Comparison of ENCODE assay signal across 8 cellular contexts in the genomic region with DNA sequence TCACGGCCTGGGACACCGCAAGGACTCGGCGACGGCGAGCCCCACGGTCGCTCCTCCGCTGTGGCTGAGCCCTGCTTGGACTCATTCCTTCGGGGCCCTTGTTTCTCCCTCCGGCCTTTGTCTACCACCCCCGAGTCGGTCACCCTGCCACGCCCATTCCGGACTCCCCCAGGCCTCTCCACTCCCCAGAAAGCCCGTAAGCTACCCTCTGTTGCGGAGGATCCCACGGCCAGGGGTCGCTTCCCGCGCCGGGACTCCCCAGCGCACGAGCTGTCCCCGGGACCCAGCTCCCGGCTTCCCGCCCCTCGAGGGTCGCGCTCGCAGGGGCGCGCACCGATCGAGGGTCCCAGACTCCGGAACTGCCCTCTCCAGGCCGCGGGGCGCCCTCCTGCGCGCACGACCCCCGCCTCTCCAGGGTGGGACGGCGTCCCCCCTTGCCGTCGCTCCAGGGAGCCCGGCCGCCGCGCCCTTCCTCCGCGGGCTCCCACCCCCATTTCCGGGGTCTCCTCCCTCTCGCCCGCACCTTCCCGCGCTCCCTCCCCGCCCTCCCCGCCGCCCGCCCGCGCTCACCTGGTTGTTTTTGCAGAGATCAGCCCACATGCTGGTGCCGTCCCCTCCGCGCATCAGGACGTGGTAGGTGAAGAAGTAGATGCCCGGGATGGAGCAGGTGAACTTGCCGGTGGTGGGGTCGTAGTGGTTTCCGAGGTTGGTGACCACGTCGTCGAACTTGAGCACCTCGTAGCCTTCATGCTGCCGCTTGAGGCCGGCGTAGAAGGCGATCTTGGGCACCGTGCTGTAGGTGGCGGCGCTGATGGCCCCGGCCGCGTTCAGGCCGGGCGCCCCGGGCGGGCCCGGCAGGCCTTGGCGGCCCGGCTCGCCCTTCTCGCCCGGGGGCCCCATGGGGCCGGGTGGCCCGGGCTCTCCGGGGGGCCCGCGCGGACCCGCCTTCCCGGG. TPM values are rescaled to one million over a fixed set of nuclear protein-coding genes. Genes with fewer than 3 reads are reported as not detected.
DNase-seq lines count a peak whose midpoint lies in the region; ATAC-seq and TF ChIP-seq lines count a peak whose summit lies in the region.

No MANE protein-coding gene starts in this region.

- peak overlapping the region in 1 of 2 experiments; percentile 24 for H3K4me3 ChIP-seq in mesenchymal stem cell (ENCODE audit: insufficient read depth in 1 of 2, low read depth in 1 of 2, low read length in 2 of 2)

- H3K79me1 ChIP-seq in mesenchymal stem cell (replicated peaks; ENCODE audit: low read length, poor library complexity, severe bottlenecking) = no peaks in the 10 kb centered on the region

- no peak overlapping the region for H2BK5ac ChIP-seq in mesenchymal stem cell (ENCODE audit: low read depth, low read length, poor library complexity, severe bottlenecking)

- H2AFZ ChIP-seq in mesenchymal stem cell (ENCODE audit: low read depth, low read length) = no peak overlapping the region

- peak overlapping the region in 1 of 2 experiments; percentile 85 for H3K23ac ChIP-seq in mesenchymal stem cell (ENCODE audit: low read length in 2 of 2)

- no peak overlapping the region for H4K8ac ChIP-seq in mesenchymal stem cell (ENCODE audit: low read length)

- ATAC-seq in HG02938 (IDR thresholded peaks at IDR 0.05; ENCODE audit: unreplicated experiment) = peak; percentile 26

- peaks cover 3% of the 10 kb centered on the region for H3K36me3 Mint-ChIP-seq in activated naive CD4-positive, alpha-beta T cell treated with anti-CD3 and anti-CD28 coated beads, Interleukin-2, amount 10 ng/mL, durations not matched to agents 7 days and 5 days
- peaks cover 3% of the 10 kb centered on the region for H3K36me3 Mint-ChIP-seq in activated T-helper 2 cell treated with anti-CD3 and anti-CD28 coated beads, Interferon-gamma antibody, Interleukin-2, Interleukin-4, amounts not matched to agents 10 μg/mL and 5 μg/mL and 100 μg/mL, durations not matched to agents 14 hours and 24 hours and 36 hours (ENCODE audit: low read depth)

- H2BK15ac ChIP-seq in mesenchymal stem cell (ENCODE audit: low read depth, poor library complexity, severe bottlenecking) = no peak overlapping the region

- H3K27me3 Mint-ChIP-seq in activated naive CD4-positive, alpha-beta T cell treated with anti-CD3 and anti-CD28 coated beads, Interleukin-2, amount 10 ng/mL, durations not matched to agents 7 days and 5 days = peaks cover 54% of the 10 kb centered on the region
- H3K27me3 Mint-ChIP-seq in activated T-helper 2 cell treated with anti-CD3 and anti-CD28 coated beads, Interferon-gamma antibody, Interleukin-2, Interleukin-4, amounts not matched to agents 10 μg/mL and 5 μg/mL and 100 μg/mL, durations not matched to agents 14 hours and 24 hours and 36 hours (ENCODE audit: low read depth) = peaks cover 49% of the 10 kb centered on the region

- H3K4me2 ChIP-seq in mesenchymal stem cell (ENCODE audit: low read length, poor library complexity, severe bottlenecking) = peak overlapping the region; percentile 92

- H3K27ac ChIP-seq in mesenchymal stem cell (ENCODE audit: low read length, poor library complexity, severe bottlenecking) = no peak overlapping the region

- H4K91ac ChIP-seq in mesenchymal stem cell (ENCODE audit: low read length) = no peak overlapping the region

- no peak overlapping the region for H2BK120ac ChIP-seq in mesenchymal stem cell (ENCODE audit: low read depth, low read length)

- H3K14ac ChIP-seq in mesenchymal stem cell (ENCODE audit: low read length in 2 of 2) = no peak overlapping the region

- H3K4me3 Mint-ChIP-seq in activated naive CD4-positive, alpha-beta T cell treated with anti-CD3 and anti-CD28 coated beads, Interleukin-2, amount 10 ng/mL, durations not matched to agents 7 days and 5 days = peak overlapping the region; percentile 68
- peak overlapping the region; percentile 64 for H3K4me3 Mint-ChIP-seq in activated T-helper 2 cell treated with anti-CD3 and anti-CD28 coated beads, Interferon-gamma antibody, Interleukin-2, Interleukin-4, amounts not matched to agents 10 μg/mL and 5 μg/mL and 100 μg/mL, durations not matched to agents 14 hours and 24 hours and 36 hours (ENCODE audit: low read depth)

- H3K36me3 ChIP-seq in mesenchymal stem cell (ENCODE audit: control insufficient read depth in 1 of 2, insufficient read depth in 2 of 2, low read depth in 1 of 2, low read length in 2 of 2) = no peaks in the 10 kb centered on the region

- H3K27ac Mint-ChIP-seq in activated naive CD4-positive, alpha-beta T cell treated with anti-CD3 and anti-CD28 coated beads, Interleukin-2, amount 10 ng/mL, durations not matched to agents 7 days and 5 days = no peak overlapping the region
- no peak overlapping the region for H3K27ac Mint-ChIP-seq in activated T-helper 2 cell treated with anti-CD3 and anti-CD28 coated beads, Interferon-gamma antibody, Interleukin-2, Interleukin-4, amounts not matched to agents 10 μg/mL and 5 μg/mL and 100 μg/mL, durations not matched to agents 14 hours and 24 hours and 36 hours

- H3K27me3 ChIP-seq in mesenchymal stem cell (ENCODE audit: control insufficient read depth in 1 of 2, insufficient read depth in 1 of 2, low read length in 2 of 2) = peaks cover 41 to 49% of the 10 kb centered on the region in 2 experiments

- no peak overlapping the region for H3K18ac ChIP-seq in mesenchymal stem cell (ENCODE audit: low read depth in 1 of 2, low read length in 2 of 2)

- H3K4me1 ChIP-seq in mesenchymal stem cell (ENCODE audit: control insufficient read depth, insufficient read depth, low read depth, low read length) = peaks cover 20% of the 10 kb centered on the region

- H3K9me3 ChIP-seq in mesenchymal stem cell (ENCODE audit: control insufficient read depth, low read length) = no peaks in the 10 kb centered on the region

- WGBS in mesenchymal stem cell = 2% methylated on average over 58 of the region's 104 CpGs

- H2AK5ac ChIP-seq in mesenchymal stem cell (ENCODE audit: low read length, severe bottlenecking) = no peak overlapping the region

- no peak overlapping the region for H3K4ac ChIP-seq in mesenchymal stem cell (ENCODE audit: low read depth in 1 of 2, low read length in 2 of 2)

- TF ChIP-seq CTCF in GM10266 (IDR thresholded peaks at IDR 0.05; ENCODE audit: control insufficient read depth, insufficient read depth, low read depth, missing control alignments) = no peak

- peak; percentile 33 for DNase-seq in activated naive CD4-positive, alpha-beta T cell treated with anti-CD3 and anti-CD28 coated beads, Interleukin-2, amount 10 ng/mL, durations not matched to agents 7 days and 5 days
- DNase-seq in activated naive CD4-positive, alpha-beta T cell treated with Interleukin-2 at 50 U/mL for 16 hours = no peak
- DNase-seq in activated T-helper 2 cell treated with anti-CD3 and anti-CD28 coated beads, Interferon-gamma antibody, Interleukin-2, Interleukin-4, amounts not matched to agents 10 μg/mL and 5 μg/mL and 100 μg/mL, durations not matched to agents 14 hours and 24 hours and 36 hours (ENCODE audit: low spot score) = no peak
- no peak for DNase-seq in mesenchymal stem cell
- no peak for DNase-seq in SIG-M5 treated with dmso at 0.1 percent for 504 hours (lab: John Stamatoyannopoulos, UW; ENCODE audit: unreplicated experiment)
- DNase-seq in T1000 (lab: John Stamatoyannopoulos, UW) = no peak
- no peak for DNase-seq in GM10266 (ENCODE audit: extremely low spot score)

- no peaks in the 10 kb centered on the region for H3K9me3 Mint-ChIP-seq in activated naive CD4-positive, alpha-beta T cell treated with anti-CD3 and anti-CD28 coated beads, Interleukin-2, amount 10 ng/mL, durations not matched to agents 7 days and 5 days
- H3K9me3 Mint-ChIP-seq in activated T-helper 2 cell treated with anti-CD3 and anti-CD28 coated beads, Interferon-gamma antibody, Interleukin-2, Interleukin-4, amounts not matched to agents 10 μg/mL and 5 μg/mL and 100 μg/mL, durations not matched to agents 14 hours and 24 hours and 36 hours = no peaks in the 10 kb centered on the region

- H3K9ac ChIP-seq in mesenchymal stem cell (ENCODE audit: low read length) = no peak overlapping the region

- CTCF ChIA-PET in activated naive CD4-positive, alpha-beta T cell treated with anti-CD3 and anti-CD28 coated beads, Interleukin-2, amount 10 ng/mL, durations not matched to agents 7 days and 5 days (lab: Charles Lee) = no interaction called here

- intact Hi-C loops in activated T-helper 2 cell treated with anti-CD3 and anti-CD28 coated beads, Interferon-gamma antibody, Interleukin-2, Interleukin-4, amounts not matched to agents 10 μg/mL and 5 μg/mL and 100 μg/mL, durations not matched to agents 14 hours and 24 hours and 36 hours (cut with micrococcal nuclease) = loop anchor here (2.0 kb wide), 1 partner anchor 83 kb away; a partner anchor contains a TSS

- H3K4me1 Mint-ChIP-seq in activated naive CD4-positive, alpha-beta T cell treated with anti-CD3 and anti-CD28 coated beads, Interleukin-2, amount 10 ng/mL, durations not matched to agents 7 days and 5 days = peaks cover 14% of the 10 kb centered on the region
- H3K4me1 Mint-ChIP-seq in activated T-helper 2 cell treated with anti-CD3 and anti-CD28 coated beads, Interferon-gamma antibody, Interleukin-2, Interleukin-4, amounts not matched to agents 10 μg/mL and 5 μg/mL and 100 μg/mL, durations not matched to agents 14 hours and 24 hours and 36 hours (ENCODE audit: low read depth) = peaks cover 4% of the 10 kb centered on the region

- H2BK12ac ChIP-seq in mesenchymal stem cell (ENCODE audit: low read length in 2 of 2) = no peak overlapping the region

RNA-seq across cellular contexts. Expression of a gene that starts 1.5 kb away (rescaled TPM):
- total RNA-seq in activated T-helper 2 cell treated with anti-CD3 and anti-CD28 coated beads, Interferon-gamma antibody, Interleukin-2, Interleukin-4, amounts not matched to agents 10 μg/mL and 5 μg/mL and 100 μg/mL, durations not matched to agents 14 hours and 24 hours and 36 hours = 0.07 and 0.14 TPM in 2 replicates
- not detected for polyA plus RNA-seq in mesenchymal stem cell (2013, experiment 1 of 2)
- polyA plus RNA-seq in mesenchymal stem cell (2013, experiment 2 of 2) = not detected
